ENCODE assay signal across 14 cellular contexts in the genomic region with DNA sequence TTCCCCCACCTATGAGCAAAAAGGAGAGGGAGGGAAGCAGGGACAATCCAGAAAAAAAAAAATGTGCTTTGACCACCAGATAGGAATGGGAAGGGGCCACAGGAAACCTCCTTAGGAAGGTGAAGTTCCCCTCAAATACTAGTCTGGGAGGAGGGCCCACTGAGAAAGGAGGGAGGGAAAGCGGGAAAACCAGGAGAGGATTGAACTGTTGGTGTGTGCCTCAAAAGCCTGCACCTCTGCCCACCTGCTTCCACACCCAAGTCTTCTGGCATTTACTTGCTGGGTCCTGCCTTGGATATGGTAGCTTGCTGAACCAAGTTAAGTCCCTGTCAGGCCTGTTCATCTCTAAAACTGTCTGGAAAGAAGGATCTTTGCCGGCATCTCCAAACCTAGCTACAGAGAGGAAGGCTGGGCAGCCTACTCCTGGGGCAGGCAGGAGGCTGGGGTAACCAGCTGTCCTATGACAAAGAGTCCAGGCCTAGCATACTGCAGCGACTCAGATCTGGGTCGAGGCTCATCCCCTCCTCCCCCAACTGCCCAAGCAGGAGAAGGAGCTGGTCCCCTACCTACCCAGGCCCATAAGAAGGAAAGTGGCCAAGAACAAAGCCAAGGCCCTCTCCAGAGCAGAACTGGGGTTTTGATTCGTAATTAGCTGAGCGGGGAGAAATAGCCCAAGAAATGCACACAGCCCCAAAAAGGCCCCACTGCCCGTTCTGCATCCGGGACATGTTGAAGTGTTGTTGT. TPM values are rescaled to one million over a fixed set of nuclear protein-coding genes. Genes with fewer than 3 reads are reported as not detected.
DNase-seq lines count a peak whose midpoint lies in the region; ATAC-seq lines count a peak whose summit lies in the region.
"Had no signal": no experiment of that assay in that cellular context is flagged by ENCODE, and none has a peak within 500 bp of the region (broad histone marks: within the 10 kb centered on the region; RNA-seq: fewer than 3 reads in every experiment).

No MANE protein-coding gene starts in this region.

- no peak for ATAC-seq in activated naive CD4-positive, alpha-beta T cell treated with anti-CD3 and anti-CD28 coated beads, Interleukin-2, amount 50 U/mL, for 72 hours
- ATAC-seq in naive thymus-derived CD4-positive, alpha-beta T cell = no peak
- ATAC-seq in stimulated activated naive B cell treated with anti-CD40 and anti-IgM and Interleukin-4, amounts not matched to agents 10 μg/mL and 1 μg/mL and 100 μg/mL, for 72 hours (replicated peaks) = no peak
- no peak for ATAC-seq in GM18520 (IDR thresholded peaks at IDR 0.05; ENCODE audit: unreplicated experiment)

- no peak for DNase-seq in activated naive CD4-positive, alpha-beta T cell treated with anti-CD3 and anti-CD28 coated beads, Interleukin-2, amount 50 U/mL, for 72 hours (ENCODE audit: low spot score in 2 of 2)
- DNase-seq in naive thymus-derived CD4-positive, alpha-beta T cell = no peak
- DNase-seq in stimulated activated naive B cell treated with anti-CD40 and anti-IgM and Interleukin-4, amounts not matched to agents 10 μg/mL and 1 μg/mL and 100 μg/mL, for 72 hours = no peak
- no peak for DNase-seq in HT-29 (ENCODE audit: low spot score)
- DNase-seq in CD8-positive, alpha-beta memory T cell = no peak
- DNase-seq: activated naive CD4-positive, alpha-beta T cell treated with anti-CD3 and anti-CD28 coated beads for 36 hours; MM.1S; NCI-H446 had no signal

- H3K27ac ChIP-seq in ectodermal cell (ENCODE audit: insufficient read depth, low read depth, low read length, poor library complexity, severe bottlenecking) = no peak overlapping the region
- H3K27ac ChIP-seq in naive thymus-derived CD4-positive, alpha-beta T cell (ENCODE audit: low read depth, low read length) = no peak overlapping the region
- H3K27ac ChIP-seq in CD8-positive, alpha-beta memory T cell (ENCODE audit: low read depth, low read length) = no peak overlapping the region
- H3K27ac ChIP-seq: HL-60, vagina had no signal

- CTCF ChIA-PET in naive thymus-derived CD4-positive, alpha-beta T cell (lab: Charles Lee) = no interaction called here
- CTCF ChIA-PET in CD8-positive, alpha-beta memory T cell (lab: Charles Lee) = interaction anchor here (3.6 kb wide), 1 partner anchor 11 kb away, joined by 18 read pairs; no protein-coding TSS in a partner anchor

- H3K9me3 Mint-ChIP-seq in activated naive CD4-positive, alpha-beta T cell treated with anti-CD3 and anti-CD28 coated beads, Interleukin-2, amount 50 U/mL, for 24 hours = no peaks in the 10 kb centered on the region
- no peaks in the 10 kb centered on the region for H3K9me3 Mint-ChIP-seq in activated naive CD4-positive, alpha-beta T cell treated with anti-CD3 and anti-CD28 coated beads, Interleukin-2, amount 50 U/mL, for 72 hours
- peaks cover 0 to 10% (median 0%) of the 10 kb centered on the region in 11 donors for H3K9me3 Mint-ChIP-seq in naive thymus-derived CD4-positive, alpha-beta T cell
- peaks cover 0 to 3% of the 10 kb centered on the region in 2 donors for H3K9me3 Mint-ChIP-seq in stimulated activated naive B cell treated with anti-CD40 and anti-IgM and Interleukin-4, amounts not matched to agents 10 μg/mL and 1 μg/mL and 100 μg/mL, for 72 hours
- peaks cover 0 to 5% (median 2%) of the 10 kb centered on the region in 5 donors for H3K9me3 Mint-ChIP-seq in CD8-positive, alpha-beta memory T cell
- H3K9me3 Mint-ChIP-seq: activated naive CD4-positive, alpha-beta T cell treated with anti-CD3 and anti-CD28 coated beads for 36 hours had no signal

- peaks cover 100% of the 10 kb centered on the region for H3K27me3 ChIP-seq in ectodermal cell (ENCODE audit: control insufficient read depth, insufficient read depth, low read length, poor library complexity, severe bottlenecking)
- H3K27me3 ChIP-seq in naive thymus-derived CD4-positive, alpha-beta T cell (ENCODE audit: control insufficient read depth in 2 of 2, insufficient read depth in 2 of 2, low read length in 2 of 2) = peaks cover 15 to 44% of the 10 kb centered on the region in 2 donors
- peaks cover 52% of the 10 kb centered on the region for H3K27me3 ChIP-seq in CD8-positive, alpha-beta memory T cell (ENCODE audit: insufficient read depth, low read length, poor library complexity, severe bottlenecking)

- POLR2A ChIA-PET in naive thymus-derived CD4-positive, alpha-beta T cell (lab: Charles Lee) = no interaction called here
- POLR2A ChIA-PET in CD8-positive, alpha-beta memory T cell (lab: Charles Lee) = no interaction called here

- 2 to 7% methylated on average over 8 of the region's 8 CpGs for WGBS in ectodermal cell, 2 experiments

- H3K4me3 Mint-ChIP-seq in activated naive CD4-positive, alpha-beta T cell treated with anti-CD3 and anti-CD28 coated beads, Interleukin-2, amount 50 U/mL, for 24 hours = peak overlapping the region; percentile 61
- H3K4me3 Mint-ChIP-seq in naive thymus-derived CD4-positive, alpha-beta T cell = peak overlapping the region in 8 of 10 donors; percentile 17 to 90 (median 53)
- peak overlapping the region in 1 of 2 donors; percentile 57 for H3K4me3 Mint-ChIP-seq in stimulated activated naive B cell treated with anti-CD40 and anti-IgM and Interleukin-4, amounts not matched to agents 10 μg/mL and 1 μg/mL and 100 μg/mL, for 72 hours
- peak overlapping the region in 3 of 7 donors; percentile 23 to 56 (median 52) for H3K4me3 Mint-ChIP-seq in CD8-positive, alpha-beta memory T cell

- H3K36me3 ChIP-seq in ectodermal cell (ENCODE audit: control insufficient read depth, insufficient read depth, low read length) = peaks cover 2% of the 10 kb centered on the region
- H3K36me3 ChIP-seq in naive thymus-derived CD4-positive, alpha-beta T cell (ENCODE audit: control insufficient read depth in 2 of 3, insufficient read depth in 3 of 3, low read length in 3 of 3) = no peaks in the 10 kb centered on the region
- H3K36me3 ChIP-seq in CD8-positive, alpha-beta memory T cell (ENCODE audit: insufficient read depth, low read length) = no peaks in the 10 kb centered on the region
- H3K36me3 ChIP-seq: vagina had no signal

- peaks cover 60% of the 10 kb centered on the region for H3K27me3 Mint-ChIP-seq in activated naive CD4-positive, alpha-beta T cell treated with anti-CD3 and anti-CD28 coated beads, Interleukin-2, amount 50 U/mL, for 24 hours
- H3K27me3 Mint-ChIP-seq in naive thymus-derived CD4-positive, alpha-beta T cell = peaks cover 83 to 88% (median 84%) of the 10 kb centered on the region in 5 donors
- H3K27me3 Mint-ChIP-seq in stimulated activated naive B cell treated with anti-CD40 and anti-IgM and Interleukin-4, amounts not matched to agents 10 μg/mL and 1 μg/mL and 100 μg/mL, for 72 hours = peaks cover 81 to 94% of the 10 kb centered on the region in 2 donors
- H3K27me3 Mint-ChIP-seq in CD8-positive, alpha-beta memory T cell = peaks cover 68 to 82% of the 10 kb centered on the region in 2 donors

- H3K4me1 ChIP-seq in ectodermal cell (ENCODE audit: control insufficient read depth, insufficient read depth, low read length) = peaks cover 23% of the 10 kb centered on the region
- H3K4me1 ChIP-seq in naive thymus-derived CD4-positive, alpha-beta T cell (ENCODE audit: control insufficient read depth in 2 of 2, insufficient read depth in 2 of 2, low read length in 2 of 2) = peaks cover 3 to 9% of the 10 kb centered on the region in 2 donors
- H3K4me1 ChIP-seq in CD8-positive, alpha-beta memory T cell (ENCODE audit: insufficient read depth, low read length) = peaks cover 5% of the 10 kb centered on the region

- H3K9me3 ChIP-seq in ectodermal cell (ENCODE audit: control insufficient read depth, low read length) = no peaks in the 10 kb centered on the region
- H3K9me3 ChIP-seq in naive thymus-derived CD4-positive, alpha-beta T cell (ENCODE audit: control insufficient read depth in 2 of 3, low read length in 3 of 3) = no peaks in the 10 kb centered on the region
- H3K9me3 ChIP-seq in CD8-positive, alpha-beta memory T cell (ENCODE audit: low read length) = no peaks in the 10 kb centered on the region
- H3K9me3 ChIP-seq: vagina had no signal

- H3K4me1 Mint-ChIP-seq in activated naive CD4-positive, alpha-beta T cell treated with anti-CD3 and anti-CD28 coated beads, Interleukin-2, amount 50 U/mL, for 24 hours = peaks cover 43% of the 10 kb centered on the region
- H3K4me1 Mint-ChIP-seq in naive thymus-derived CD4-positive, alpha-beta T cell = peaks cover 14 to 72% (median 45%) of the 10 kb centered on the region in 7 donors
- H3K4me1 Mint-ChIP-seq in stimulated activated naive B cell treated with anti-CD40 and anti-IgM and Interleukin-4, amounts not matched to agents 10 μg/mL and 1 μg/mL and 100 μg/mL, for 72 hours = peaks cover 21 to 56% of the 10 kb centered on the region in 2 donors
- H3K4me1 Mint-ChIP-seq in CD8-positive, alpha-beta memory T cell = peaks cover 20 to 51% (median 25%) of the 10 kb centered on the region in 3 donors

- H3K4me3 ChIP-seq in ectodermal cell (ENCODE audit: insufficient read depth, low read depth, low read length) = peak overlapping the region; percentile 34
- H3K4me3 ChIP-seq in naive thymus-derived CD4-positive, alpha-beta T cell (ENCODE audit: low read length) = no peak overlapping the region
- no peak overlapping the region for H3K4me3 ChIP-seq in CD8-positive, alpha-beta memory T cell (ENCODE audit: low read length)
- H3K4me3 ChIP-seq: vagina had no signal

- intact Hi-C loops in naive thymus-derived CD4-positive, alpha-beta T cell (cut with micrococcal nuclease) = no loop called here

- no peak overlapping the region for H3K27ac Mint-ChIP-seq in activated naive CD4-positive, alpha-beta T cell treated with anti-CD3 and anti-CD28 coated beads, Interleukin-2, amount 50 U/mL, for 24 hours
- H3K27ac Mint-ChIP-seq in activated naive CD4-positive, alpha-beta T cell treated with anti-CD3 and anti-CD28 coated beads, Interleukin-2, amount 50 U/mL, for 72 hours = no peak overlapping the region
- no peak overlapping the region for H3K27ac Mint-ChIP-seq in naive thymus-derived CD4-positive, alpha-beta T cell
- peak overlapping the region; percentile 77 for H3K27ac Mint-ChIP-seq in stimulated activated naive B cell treated with anti-CD40 and anti-IgM and Interleukin-4, amounts not matched to agents 10 μg/mL and 1 μg/mL and 100 μg/mL, for 72 hours
- no peak overlapping the region for H3K27ac Mint-ChIP-seq in CD8-positive, alpha-beta memory T cell
- H3K27ac Mint-ChIP-seq: activated naive CD4-positive, alpha-beta T cell treated with anti-CD3 and anti-CD28 coated beads for 36 hours had no signal

- H3K36me3 Mint-ChIP-seq in activated naive CD4-positive, alpha-beta T cell treated with anti-CD3 and anti-CD28 coated beads, Interleukin-2, amount 50 U/mL, for 24 hours = no peaks in the 10 kb centered on the region
- H3K36me3 Mint-ChIP-seq in activated naive CD4-positive, alpha-beta T cell treated with anti-CD3 and anti-CD28 coated beads, Interleukin-2, amount 50 U/mL, for 72 hours = peaks cover 0 to 23% of the 10 kb centered on the region in 2 donors
- peaks cover 0 to 3% (median 0%) of the 10 kb centered on the region in 5 donors for H3K36me3 Mint-ChIP-seq in naive thymus-derived CD4-positive, alpha-beta T cell
- peaks cover 3 to 5% of the 10 kb centered on the region in 2 donors for H3K36me3 Mint-ChIP-seq in stimulated activated naive B cell treated with anti-CD40 and anti-IgM and Interleukin-4, amounts not matched to agents 10 μg/mL and 1 μg/mL and 100 μg/mL, for 72 hours
- peaks cover 0 to 2% (median 0%) of the 10 kb centered on the region in 3 donors for H3K36me3 Mint-ChIP-seq in CD8-positive, alpha-beta memory T cell

RNA-seq across cellular contexts. Expression of a gene that starts 3.0 kb away (rescaled TPM):
- total RNA-seq in activated naive CD4-positive, alpha-beta T cell treated with anti-CD3 and anti-CD28 coated beads, Interleukin-2, amount 50 U/mL, for 72 hours = not detected
- polyA plus RNA-seq in ectodermal cell (2013, experiment 1 of 4) = 15.6 TPM
- 8.8 TPM for polyA plus RNA-seq in ectodermal cell (2013, experiment 2 of 4)
- 12.8 TPM for polyA plus RNA-seq in ectodermal cell (2013, experiment 3 of 4)
- 9.6 TPM for polyA plus RNA-seq in ectodermal cell (2013, experiment 4 of 4)
- total RNA-seq in naive thymus-derived CD4-positive, alpha-beta T cell = not detected
- not detected for polyA plus RNA-seq in naive thymus-derived CD4-positive, alpha-beta T cell
- not detected in 2 replicates for total RNA-seq in HT-29 (2014; rRNA removed; shearing (Covaris generic))
- total RNA-seq in CD8-positive, alpha-beta memory T cell = not detected
- polyA plus RNA-seq in CD8-positive, alpha-beta memory T cell = not detected
- total RNA-seq: activated naive CD4-positive, alpha-beta T cell treated with anti-CD3 and anti-CD28 coated beads for 36 hours; vagina had no signal
- polyA plus RNA-seq: AG04450 had no signal
